In the genomic region with DNA sequence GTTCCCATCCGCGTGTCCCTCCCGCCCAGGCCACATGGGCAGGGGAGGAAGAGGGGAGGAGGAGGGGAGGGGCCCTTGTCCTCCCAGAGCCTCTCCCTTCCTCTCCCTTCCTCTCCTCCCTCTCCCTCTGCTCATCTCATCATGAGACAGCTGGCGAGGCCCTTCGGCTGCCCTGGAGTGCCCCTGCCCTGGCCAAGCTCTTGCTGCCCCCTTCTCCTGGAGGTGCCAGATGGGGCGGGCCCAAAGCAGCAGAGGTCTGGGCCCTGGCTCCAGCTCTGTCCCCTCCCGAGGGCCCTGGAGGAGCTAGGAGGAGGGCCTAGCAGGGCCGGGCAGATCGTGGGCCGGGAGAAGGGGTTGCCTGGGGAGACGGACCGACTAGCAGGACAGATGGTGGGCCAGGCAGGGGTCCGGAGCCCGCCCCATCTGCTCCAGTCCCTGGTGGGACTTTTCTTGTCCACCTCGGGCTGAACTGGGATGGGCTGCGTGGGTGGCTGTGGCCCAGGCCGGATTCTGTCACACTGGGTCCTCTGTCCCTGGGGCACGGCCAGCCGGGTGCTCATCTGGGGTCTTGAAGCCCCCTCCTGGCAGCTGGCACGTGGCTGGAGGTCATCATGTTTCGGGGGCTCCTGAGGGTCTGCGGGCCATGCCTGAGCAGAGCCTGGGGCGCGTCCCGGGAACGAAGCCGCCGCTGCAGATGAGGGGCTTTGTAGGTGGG, we compare ENCODE assay signal across 15 cellular contexts.
A peak's percentile ranks its signal among the peaks of the same experiment; 100 is the strongest.
DNase-seq lines count a peak whose midpoint lies in the region; ATAC-seq and TF ChIP-seq lines count a peak whose summit lies in the region.
"Had no signal": no experiment of that assay in that cellular context is flagged by ENCODE, and none has a peak within 500 bp of the region (broad histone marks: within the 10 kb centered on the region; RNA-seq: fewer than 3 reads in every experiment).

No MANE protein-coding gene starts in this region.

- no peaks in the 10 kb centered on the region for H4K20me1 ChIP-seq in DND-41 (ENCODE audit: insufficient read depth, low read length)
- no peaks in the 10 kb centered on the region for H4K20me1 ChIP-seq in PC-9 (ENCODE audit: insufficient read depth)

- H3K79me2 ChIP-seq in DND-41 (ENCODE audit: insufficient read depth, low read length) (no peaks in the 10 kb centered on the region), PC-9 (ENCODE audit: low read depth) (no peaks in the 10 kb centered on the region)
- H3K79me2 ChIP-seq: parathyroid adenoma had no signal

- no peak for DNase-seq in DND-41
- DNase-seq in omental fat pad (ENCODE audit: low spot score), result no peak
- no peak for DNase-seq in PC-9
- DNase-seq in NCI-H1694 (lab: John Stamatoyannopoulos, UW), result no peak
- DNase-seq: hypothalamus, mesenchymal stem cell, NCI-H2171 treated with DMSO at 0.1 percent for 48 hours had no signal

- no peak overlapping the region for H3K4me2 ChIP-seq in DND-41 (ENCODE audit: insufficient read depth, low read length)
- no peak overlapping the region for H3K4me2 ChIP-seq in PC-9

- no TSS peak for BruUV-seq in PC-9 (replicated peaks; lab: Mats Ljungman, UMichigan)

- H3K4me1 ChIP-seq in DND-41 (ENCODE audit: insufficient read depth, low read length) (peaks cover 11% of the 10 kb centered on the region), HEK293 (ENCODE audit: control insufficient read depth, insufficient read depth, low read length) (no peaks in the 10 kb centered on the region), gastroesophageal sphincter (no peaks in the 10 kb centered on the region), PC-9 (replicated peaks; ENCODE audit: insufficient read depth) (no peaks in the 10 kb centered on the region)
- H3K4me1 ChIP-seq: breast epithelium, HAP-1, parathyroid adenoma had no signal

- no peaks in the 10 kb centered on the region for H3K9me2 ChIP-seq in PC-9 (ENCODE audit: insufficient read depth)

- H3K9me3 ChIP-seq in DND-41 (ENCODE audit: insufficient read depth, low read length, severe bottlenecking) (no peaks in the 10 kb centered on the region), HEK293 (ENCODE audit: control insufficient read depth, insufficient read depth, low read depth, low read length) (no peaks in the 10 kb centered on the region), gastroesophageal sphincter (no peaks in the 10 kb centered on the region), PC-9 (ENCODE audit: insufficient read depth, low read depth) (no peaks in the 10 kb centered on the region)
- H3K9me3 ChIP-seq: breast epithelium had no signal

- H3F3A ChIP-seq in PC-9 (ENCODE audit: insufficient read depth, low read depth), result no peaks in the 10 kb centered on the region

- H2AFZ ChIP-seq in DND-41 (ENCODE audit: low read depth, low read length) (no peak overlapping the region), PC-9 (no peak overlapping the region)
- H2AFZ ChIP-seq: parathyroid adenoma had no signal

- intact Hi-C loops in PC-9 (cut with micrococcal nuclease; ENCODE audit: unreplicated experiment), result no loop called here

- no peak for ATAC-seq in DND-41 (ENCODE audit: insufficient read depth, low read depth)
- peak; percentile 20 for ATAC-seq in gastroesophageal sphincter
- ATAC-seq in omental fat pad (ENCODE audit: low FRiP score), result peak; percentile 11
- ATAC-seq in HG03095 (IDR thresholded peaks at IDR 0.05; ENCODE audit: unreplicated experiment), result no peak
- ATAC-seq: stimulated activated effector memory CD8-positive, alpha-beta T cell treated with anti-CD3 and anti-CD28 coated beads, Interleukin-12 subunit alpha, Interleukin-12 subunit beta, amount 100 ng/mL, for 72 hours had no signal

- POLR2A ChIA-PET in HEK293 (lab: Yijun Ruan, JAX), result no interaction called here
- POLR2A ChIA-PET in PC-9 (lab: Charles Lee; ENCODE audit: unreplicated experiment), result no interaction called here

- CTCF ChIA-PET in HEK293 (lab: Yijun Ruan, JAX), result interaction anchor here (0.7 to 4.4 kb wide), 4 partner anchors 9 to 1866 kb away, joined by 3 to 75 read pairs (median 7); no protein-coding TSS in a partner anchor
- CTCF ChIA-PET in PC-9 (lab: Charles Lee), result no interaction called here

- H3K4me3 ChIP-seq in DND-41 (ENCODE audit: low read depth in 1 of 2, low read length in 2 of 2) (no peak overlapping the region), HEK293 (ENCODE audit: low read depth, low read length) (no peak overlapping the region), gastroesophageal sphincter (no peak overlapping the region), PC-9 (no peak overlapping the region)
- H3K4me3 ChIP-seq: breast epithelium, HAP-1 had no signal

- H3K36me3 ChIP-seq in DND-41 (ENCODE audit: insufficient read depth, low read length) (no peaks in the 10 kb centered on the region), HEK293 (ENCODE audit: control insufficient read depth in 2 of 2, insufficient read depth in 1 of 2, low read length in 2 of 2) (no peaks in the 10 kb centered on the region), gastroesophageal sphincter (no peaks in the 10 kb centered on the region), PC-9 (ENCODE audit: low read depth) (no peaks in the 10 kb centered on the region)
- H3K36me3 ChIP-seq: breast epithelium, HAP-1 had no signal

- H3K9ac ChIP-seq in DND-41 (ENCODE audit: low read depth, low read length), result no peak overlapping the region
- H3K9ac ChIP-seq: parathyroid adenoma had no signal

- no peak for TF ChIP-seq POLR2A in gastroesophageal sphincter (IDR thresholded peaks at IDR 0.05)

- TF ChIP-seq CTCF in DND-41 (IDR thresholded peaks at IDR 0.05; ENCODE audit: borderline replicate concordance, extremely low read depth, low read length, poor library complexity, severe bottlenecking), result no peak
- no peak for TF ChIP-seq CTCF in HEK293 (tag by site-specific recombination; IDR thresholded peaks at IDR 0.05)
- TF ChIP-seq CTCF in gastroesophageal sphincter (IDR thresholded peaks at IDR 0.05), result no peak
- TF ChIP-seq CTCF in omental fat pad (IDR thresholded peaks at IDR 0.05), result no peak
- TF ChIP-seq CTCF in PC-9 (conservative IDR thresholded peaks at IDR 0.05), result no peak

- WGBS in gastroesophageal sphincter (ENCODE audit: low coverage in 1 of 2), 2 donors, result 80% methylated on average over 2 of the region's 28 CpGs; no CpG with 5 or more reads in 1 of the 2 donors

- H3K27ac ChIP-seq in DND-41 (ENCODE audit: low read length), result 0 out of 2 replicates have a peak overlapping the region, but pooled peaks have one; percentile 16
- no peak overlapping the region for H3K27ac ChIP-seq in HEK293 (ENCODE audit: extremely low read depth, low read depth, low read length)
- no peak overlapping the region for H3K27ac ChIP-seq in gastroesophageal sphincter
- H3K27ac ChIP-seq in PC-9, result no peak overlapping the region
- H3K27ac ChIP-seq: breast epithelium, C4-2B, parathyroid adenoma had no signal

- TF ChIP-seq EP300 in gastroesophageal sphincter (IDR thresholded peaks at IDR 0.05), result no peak

- no peaks in the 10 kb centered on the region for H3K27me3 ChIP-seq in DND-41 (ENCODE audit: insufficient read depth, low read length, poor library complexity)
- peaks cover 29% of the 10 kb centered on the region for H3K27me3 ChIP-seq in gastroesophageal sphincter
- H3K27me3 ChIP-seq in PC-9 (ENCODE audit: insufficient read depth, low read depth), result peaks cover 18% of the 10 kb centered on the region
- H3K27me3 ChIP-seq: breast epithelium had no signal

TF ChIP-seq in HEK293, 187 proteins besides CTCF, POLR2A, EP300 and RAD21:
- TF ChIP-seq WT1 (tag by site-specific recombination; IDR thresholded peaks at IDR 0.05) (peak; percentile 45; the same call in 1 of the 2 replicates), ZIC2 (tag by site-specific recombination; IDR thresholded peaks at IDR 0.05) (no peak), OSR2 (tag by site-specific recombination; IDR thresholded peaks at IDR 0.05) (no peak), ZNF768 (tag by site-specific recombination; IDR thresholded peaks at IDR 0.05) (no peak), ZNF114 (tag by site-specific recombination; IDR thresholded peaks at IDR 0.05) (no peak), ZNF266 (tag by site-specific recombination; IDR thresholded peaks at IDR 0.05; ENCODE audit: low read depth) (no peak)
- TF ChIP-seq, protein P1, sequence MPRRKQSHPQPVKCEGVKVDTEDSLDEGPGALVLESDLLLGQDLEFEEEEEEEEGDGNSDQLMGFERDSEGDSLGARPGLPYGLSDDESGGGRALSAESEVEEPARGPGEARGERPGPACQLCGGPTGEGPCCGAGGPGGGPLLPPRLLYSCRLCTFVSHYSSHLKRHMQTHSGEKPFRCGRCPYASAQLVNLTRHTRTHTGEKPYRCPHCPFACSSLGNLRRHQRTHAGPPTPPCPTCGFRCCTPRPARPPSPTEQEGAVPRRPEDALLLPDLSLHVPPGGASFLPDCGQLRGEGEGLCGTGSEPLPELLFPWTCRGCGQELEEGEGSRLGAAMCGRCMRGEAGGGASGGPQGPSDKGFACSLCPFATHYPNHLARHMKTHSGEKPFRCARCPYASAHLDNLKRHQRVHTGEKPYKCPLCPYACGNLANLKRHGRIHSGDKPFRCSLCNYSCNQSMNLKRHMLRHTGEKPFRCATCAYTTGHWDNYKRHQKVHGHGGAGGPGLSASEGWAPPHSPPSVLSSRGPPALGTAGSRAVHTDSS (tag by site-specific recombination; IDR thresholded peaks at IDR 0.05), result no peak

Comparison
In these comparisons a context has a peak if more than half of its experiments do, and no peak if none do; other contexts are left out.
1. ATAC-seq: peak in gastroesophageal sphincter (single experiment) and omental fat pad (single experiment); none in DND-41 (single experiment) and HG03095 (single experiment).